8 cellular contexts compared by ENCODE assay signal in genomic region chr6:26331809-26332226, GRCh38. TPM values are rescaled to one million over a fixed set of nuclear protein-coding genes. Genes with fewer than 3 reads are reported as not detected.
DNase-seq lines count a peak whose midpoint lies in the region; ATAC-seq and TF ChIP-seq lines count a peak whose summit lies in the region.
"Had no signal": no experiment of that assay in that cellular context is flagged by ENCODE, and none has a peak within 500 bp of the region (broad histone marks: within the 10 kb centered on the region; RNA-seq: fewer than 3 reads in every experiment).

No MANE protein-coding gene starts in this region.

- no CpG with 5 or more reads among the region's 13 CpGs for WGBS in trophoblast cell (ENCODE audit: extremely low coverage, insufficient coverage, insufficient read length)

- no peak overlapping the region for H2AK5ac ChIP-seq in trophoblast cell (ENCODE audit: low read length)

- TF ChIP-seq CTCF in GM12875 (IDR thresholded peaks at IDR 0.05; ENCODE audit: borderline replicate concordance, insufficient read depth, low read depth, low read length) (no peak), Panc1 (IDR thresholded peaks at IDR 0.05) (0 out of 2 replicates have a peak, but pooled peaks have one; percentile 5)

- no peak overlapping the region for H4K8ac ChIP-seq in trophoblast cell (ENCODE audit: low read depth, low read length)

- no peaks in the 10 kb centered on the region for H3K79me1 ChIP-seq in trophoblast cell (ENCODE audit: low read length)

- H3K9ac ChIP-seq in trophoblast cell (ENCODE audit: low read length): peak overlapping the region; percentile 22

- DNase-seq in Panc1 (ENCODE audit: low read depth, low spot score): no peak
- peak; percentile 40 for DNase-seq in cerebellum (ENCODE audit: low spot score)
- DNase-seq in trophoblast cell: no peak
- DNase-seq: left cardiac atrium had no signal

- H3K23ac ChIP-seq in trophoblast cell (ENCODE audit: low read length): no peak overlapping the region

- H3K27ac ChIP-seq in Panc1 (ENCODE audit: low read length): peak overlapping the region; percentile 72
- H3K27ac ChIP-seq in trophoblast cell (ENCODE audit: low read depth, low read length): no peak overlapping the region

- H3K4me2 ChIP-seq in trophoblast cell (ENCODE audit: low read length): peak overlapping the region; percentile 97

- no peak overlapping the region for H2BK5ac ChIP-seq in trophoblast cell (ENCODE audit: low read depth, low read length, poor library complexity)

- BruUV-seq in Panc1 (replicated peaks; lab: Mats Ljungman, UMichigan): no TSS peak

- intact Hi-C loops in Panc1 (cut with micrococcal nuclease; ENCODE audit: unreplicated experiment): no loop called here

- no peak overlapping the region for H2AFZ ChIP-seq in trophoblast cell (ENCODE audit: insufficient read depth, low read length, poor library complexity)

- no peaks in the 10 kb centered on the region for H3K79me2 ChIP-seq in trophoblast cell (ENCODE audit: control insufficient read depth, insufficient read depth, low read length, poor library complexity)

- no peak overlapping the region for H4K12ac ChIP-seq in trophoblast cell (ENCODE audit: low read depth, low read length)

- no peak overlapping the region for H4K91ac ChIP-seq in trophoblast cell (ENCODE audit: low read depth, low read length)

- H3K27me3 ChIP-seq in Panc1 (ENCODE audit: control insufficient read depth, insufficient read depth, low read length): no peaks in the 10 kb centered on the region
- peaks cover 3% of the 10 kb centered on the region for H3K27me3 ChIP-seq in trophoblast cell (ENCODE audit: insufficient read depth, low read length)

- in situ Hi-C loops in Panc1 (cut with HindIII; ENCODE audit: low pct_unique_long_range_greater_than_20kb, low sequenced_read_pairs): no loop called here

- H2BK120ac ChIP-seq in trophoblast cell (ENCODE audit: insufficient read depth, low read length, poor library complexity): no peak overlapping the region

- CTCF ChIA-PET in Panc1 (lab: Charles Lee): interaction anchor here (1.3 kb wide), 1 partner anchor 10 kb away, joined by 7 read pairs; no protein-coding TSS in a partner anchor

- no peaks in the 10 kb centered on the region for H3K9me3 ChIP-seq in Panc1 (ENCODE audit: control insufficient read depth, insufficient read depth, low read depth, low read length)
- no peaks in the 10 kb centered on the region for H3K9me3 ChIP-seq in trophoblast cell (ENCODE audit: insufficient read depth, low read depth, low read length)

- H3K4me3 ChIP-seq in GM12875 (ENCODE audit: low read depth, low read length) (peak overlapping the region; percentile 48), Panc1 (ENCODE audit: low read depth in 2 of 2, low read length in 2 of 2) (peak overlapping the region; percentile 58 to 86), trophoblast cell (ENCODE audit: low read depth, low read length) (no peak overlapping the region)

- POLR2A ChIA-PET in Panc1 (lab: Charles Lee): no interaction called here

- H3K36me3 ChIP-seq in Panc1 (ENCODE audit: control insufficient read depth, insufficient read depth, low read length): no peaks in the 10 kb centered on the region
- H3K36me3 ChIP-seq in trophoblast cell (ENCODE audit: control insufficient read depth in 1 of 2, insufficient read depth in 2 of 2, low read length in 2 of 2): no peaks in the 10 kb centered on the region

- no peak overlapping the region for H2BK12ac ChIP-seq in trophoblast cell (ENCODE audit: low read length)

- no peak overlapping the region for H3K18ac ChIP-seq in trophoblast cell (ENCODE audit: low read length)

- no peak; the same call in 1 of the 2 replicates for ATAC-seq in Panc1
- ATAC-seq in GM19395 (IDR thresholded peaks at IDR 0.05; ENCODE audit: unreplicated experiment): no peak
- ATAC-seq in GM18868 (IDR thresholded peaks at IDR 0.05; ENCODE audit: unreplicated experiment): no peak
- ATAC-seq in HG03378 (IDR thresholded peaks at IDR 0.05; ENCODE audit: unreplicated experiment): no peak

- no peak overlapping the region for H3K14ac ChIP-seq in trophoblast cell (ENCODE audit: low read length)

- H3K4ac ChIP-seq in trophoblast cell (ENCODE audit: low read depth, low read length): no peak overlapping the region

- H3K4me1 ChIP-seq in Panc1 (ENCODE audit: control insufficient read depth, insufficient read depth, low read length): peaks cover 17% of the 10 kb centered on the region; the same call in 1 of the 2 replicates
- H3K4me1 ChIP-seq in trophoblast cell (ENCODE audit: control insufficient read depth in 1 of 2, insufficient read depth in 2 of 2, low read length in 2 of 2): peaks cover 0 to 3% of the 10 kb centered on the region in 2 experiments

RNA-seq across cellular contexts. Expression of gene BTN3A2, which starts 33.2 kb away (rescaled TPM):
- total RNA-seq in Panc1 (2021; ENCODE audit: unreplicated experiment) (5.5 TPM), cerebellum (2.4 TPM)
- 4.6 TPM for polyA plus RNA-seq in Panc1 (2012; ENCODE audit: insufficient read length)
- polyA plus RNA-seq in trophoblast cell (2013): 0.82 and 0.93 TPM in 2 replicates

RNA-seq across cellular contexts. Expression of gene BTN2A2, which starts 51.1 kb away (rescaled TPM):
- 8.1 TPM for total RNA-seq in Panc1 (2021; ENCODE audit: unreplicated experiment)
- 7.8 TPM for polyA plus RNA-seq in Panc1 (2012; ENCODE audit: insufficient read length)
- 9.5 TPM for total RNA-seq in cerebellum
- polyA plus RNA-seq in trophoblast cell (2013): 7.1 and 7.4 TPM in 2 replicates
